8 cellular contexts compared by ENCODE assay signal in genomic region chr12:132955933-132956725, GRCh38. TPM values are rescaled to one million over a fixed set of nuclear protein-coding genes. Genes with fewer than 3 reads are reported as not detected.
DNase-seq lines count a peak whose midpoint lies in the region; ATAC-seq, FAIRE-seq and TF ChIP-seq lines count a peak whose summit lies in the region.

ZNF605 (minus strand) TSS chr12:132956306; CDS start chr12:132945635, 10,671 bp downstream.

- ATAC-seq in GM18519 (IDR thresholded peaks at IDR 0.05; ENCODE audit: low FRiP score, unreplicated experiment) (peak; percentile 82), HG03060 (IDR thresholded peaks at IDR 0.05; ENCODE audit: low read depth, unreplicated experiment) (peak; percentile 81)

- no peak for TF ChIP-seq CTCF in kidney epithelial cell (IDR thresholded peaks at IDR 0.05; ENCODE audit: insufficient read depth, low read length, poor library complexity, severe bottlenecking)

- H3K27me3 ChIP-seq in kidney epithelial cell (ENCODE audit: control insufficient read depth, insufficient read depth, low read length) = no peaks in the 10 kb centered on the region

- no peaks in the 10 kb centered on the region for H3K36me3 ChIP-seq in kidney epithelial cell (ENCODE audit: control insufficient read depth, insufficient read depth, low read length)

- peak; percentile 37 for FAIRE-seq in A204.1 (lab: Jason Lieb, UNC)

- DNase-seq in NCI-H2171 treated with DMSO at 0.1 percent for 48 hours (lab: John Stamatoyannopoulos, UW) (peak; percentile 87), cerebellar nuclear complex (lab: John Stamatoyannopoulos, UW) (peak; percentile 56 to 75), kidney epithelial cell (ENCODE audit: low read depth) (peak; percentile 63)
- DNase-seq in activated CD4-positive, alpha-beta T cell treated with anti-CD3 and anti-CD28 coated beads for 1 hour = peak; percentile 76
- DNase-seq in stimulated activated CD4-positive, alpha-beta T cell treated with anti-CD3 and anti-CD28 coated beads, Interleukin-15, amount 100 ng/mL, for 1 hour (ENCODE audit: low read depth in 1 of 2, low spot score in 1 of 2) = peak; percentile 72

- H3K4me3 ChIP-seq in kidney epithelial cell (ENCODE audit: low read depth, low read length) = peak within 1 kb of the TSS; percentile 64

RNA-seq across cellular contexts. Expression of gene ZNF605, which starts in this region (rescaled TPM):
- 6.6 and 14.4 TPM in 2 replicates for total RNA-seq in kidney epithelial cell

Comparison
In these comparisons a context has a peak if more than half of its experiments do, and no peak if none do; other contexts are left out.
1. Peak in every context shown above with its lines: DNase-seq, ATAC-seq and H3K4me3 ChIP-seq.